Comparison of ENCODE assay signal across 1 cellular context in genomic region chr3:37228734-37229133, GRCh38.
TF ChIP-seq lines count a peak whose summit lies in the region.

No MANE protein-coding gene starts in this region.

TF ChIP-seq in H1, 55 proteins besides CTCF, POLR2A, EP300 and RAD21:
- TF ChIP-seq RFX5 (IDR thresholded peaks at IDR 0.05; ENCODE audit: borderline replicate concordance, low read depth, low read length) (no peak), CREB1 (IDR thresholded peaks at IDR 0.05) (no peak), SP4 (IDR thresholded peaks at IDR 0.05; ENCODE audit: low read length) (no peak), POLR2AphosphoS5 (IDR thresholded peaks at IDR 0.05; ENCODE audit: low read depth, low read length) (no peak), NRF1 (IDR thresholded peaks at IDR 0.05; ENCODE audit: low read depth, low read length) (no peak), GABPA (IDR thresholded peaks at IDR 0.05; ENCODE audit: borderline replicate concordance, insufficient read depth, low read length) (no peak), SP1 (IDR thresholded peaks at IDR 0.05; ENCODE audit: low read depth, low read length) (no peak), RBBP5 (IDR thresholded peaks at IDR 0.05; ENCODE audit: borderline replicate concordance, low read depth, low read length) (no peak), TAF1 (IDR thresholded peaks at IDR 0.05; ENCODE audit: low read depth, low read length) (no peak), FOSL1 (IDR thresholded peaks at IDR 0.05; ENCODE audit: insufficient read depth, low read depth, low read length) (no peak), EGR1 (IDR thresholded peaks at IDR 0.05; ENCODE audit: borderline replicate concordance, low read depth, low read length) (no peak)
